In the genomic region with DNA sequence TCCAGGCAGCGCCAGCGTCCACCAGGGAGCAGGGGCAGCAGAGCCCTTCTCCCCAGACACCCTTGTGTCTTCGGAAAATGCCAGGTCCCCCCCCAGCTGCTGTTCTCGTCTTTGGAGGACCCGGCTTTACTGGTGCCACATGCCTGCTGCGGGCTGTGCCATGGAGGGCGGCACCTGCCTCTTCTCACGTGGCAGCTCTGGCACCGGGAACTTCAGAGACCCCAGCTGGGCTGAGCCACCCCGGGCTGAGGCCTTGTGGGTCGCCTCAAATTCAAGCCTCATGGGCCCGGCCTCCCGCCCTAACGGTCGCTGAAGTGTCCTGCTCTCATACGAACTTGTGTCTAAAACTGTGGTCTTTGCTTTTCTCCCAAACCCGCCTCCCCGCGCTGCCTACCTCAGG, we compare ENCODE assay signal across 19 cellular contexts. TPM values are rescaled to one million over a fixed set of nuclear protein-coding genes. Genes with fewer than 3 reads are reported as not detected.
DNase-seq lines count a peak whose midpoint lies in the region; ATAC-seq and TF ChIP-seq lines count a peak whose summit lies in the region.
"Had no signal": no experiment of that assay in that cellular context is flagged by ENCODE, and none has a peak within 500 bp of the region (broad histone marks: within the 10 kb centered on the region; RNA-seq: fewer than 3 reads in every experiment).

No MANE protein-coding gene starts in this region.

- no peaks in the 10 kb centered on the region for H3K36me3 ChIP-seq in KOPT-K1 (ENCODE audit: insufficient read depth, low read length)
- no peaks in the 10 kb centered on the region for H3K36me3 ChIP-seq in colonic mucosa
- no peaks in the 10 kb centered on the region for H3K36me3 ChIP-seq in mesendoderm (ENCODE audit: control insufficient read depth, insufficient read depth, low read length)
- H3K36me3 ChIP-seq: heart left ventricle, suprapubic skin had no signal

- no peak overlapping the region for H2BK15ac ChIP-seq in mesendoderm (replicated peaks; ENCODE audit: low read depth)

- H3K36me3 Mint-ChIP-seq in activated naive CD4-positive, alpha-beta T cell treated with anti-CD3 and anti-CD28 coated beads, Interleukin-2, amount 50 U/mL, for 24 hours = no peaks in the 10 kb centered on the region
- no peaks in the 10 kb centered on the region for H3K36me3 Mint-ChIP-seq in stimulated activated memory B cell treated with anti-CD40 and anti-IgM and Interleukin-4, amounts not matched to agents 10 μg/mL and 1 μg/mL and 100 μg/mL, for 72 hours
- no peaks in the 10 kb centered on the region for H3K36me3 Mint-ChIP-seq in endothelial cell (ENCODE audit: low read depth, unreplicated experiment)

- ATAC-seq in stimulated activated memory B cell treated with anti-CD40 and anti-IgM and Interleukin-4, amounts not matched to agents 10 μg/mL and 1 μg/mL and 100 μg/mL, for 72 hours = no peak
- ATAC-seq in GM19328 (IDR thresholded peaks at IDR 0.05; ENCODE audit: unreplicated experiment) = no peak
- ATAC-seq: GM12878, heart left ventricle, left cardiac atrium had no signal

- H3K9ac ChIP-seq in colonic mucosa (ENCODE audit: low read depth in 2 of 2, low read length in 2 of 2) (peak overlapping the region; percentile 52 to 85), mesendoderm (ENCODE audit: low read length) (no peak overlapping the region)

- no peaks in the 10 kb centered on the region for H3K79me2 ChIP-seq in mesendoderm (ENCODE audit: control insufficient read depth, insufficient read depth, low read length)

- peaks cover 11% of the 10 kb centered on the region for H3K4me1 Mint-ChIP-seq in activated naive CD4-positive, alpha-beta T cell treated with anti-CD3 and anti-CD28 coated beads, Interleukin-2, amount 50 U/mL, for 24 hours
- peaks cover 64% of the 10 kb centered on the region for H3K4me1 Mint-ChIP-seq in stimulated activated memory B cell treated with anti-CD40 and anti-IgM and Interleukin-4, amounts not matched to agents 10 μg/mL and 1 μg/mL and 100 μg/mL, for 72 hours
- H3K4me1 Mint-ChIP-seq in endothelial cell (ENCODE audit: unreplicated experiment) = no peaks in the 10 kb centered on the region

- H3K56ac ChIP-seq in mesendoderm (ENCODE audit: low read length) = no peak overlapping the region

- no peak overlapping the region for H3K18ac ChIP-seq in mesendoderm (ENCODE audit: low read length)

- H3K4me3 ChIP-seq in colonic mucosa (no peak overlapping the region), mesendoderm (ENCODE audit: low read length) (no peak overlapping the region)
- H3K4me3 ChIP-seq: GM12878, heart left ventricle, suprapubic skin had no signal

- no peaks in the 10 kb centered on the region for H3K27me3 Mint-ChIP-seq in activated naive CD4-positive, alpha-beta T cell treated with anti-CD3 and anti-CD28 coated beads, Interleukin-2, amount 50 U/mL, for 24 hours
- H3K27me3 Mint-ChIP-seq in stimulated activated memory B cell treated with anti-CD40 and anti-IgM and Interleukin-4, amounts not matched to agents 10 μg/mL and 1 μg/mL and 100 μg/mL, for 72 hours = no peaks in the 10 kb centered on the region
- H3K27me3 Mint-ChIP-seq in endothelial cell (ENCODE audit: unreplicated experiment) = peaks cover 4% of the 10 kb centered on the region

- H3K4me2 ChIP-seq in mesendoderm (ENCODE audit: low read length) = no peak overlapping the region

- no peak for DNase-seq in activated naive CD4-positive, alpha-beta T cell treated with anti-CD3 and anti-CD28 coated beads, Interleukin-2, amount 50 U/mL, for 16 hours
- peak; percentile 36 for DNase-seq in colonic mucosa
- no peak for DNase-seq in endothelial cell (ENCODE audit: low spot score)
- DNase-seq in mesendoderm = no peak
- DNase-seq: DMS79 treated with DMSO at 0.1 percent for 48 hours, heart left ventricle, left cardiac atrium, NCI-H1092, NCI-H1930, nephron progenitor cell had no signal

- peak overlapping the region; percentile 51 for H3K27ac Mint-ChIP-seq in activated naive CD4-positive, alpha-beta T cell treated with anti-CD3 and anti-CD28 coated beads, Interleukin-2, amount 50 U/mL, for 24 hours
- H3K27ac Mint-ChIP-seq in stimulated activated memory B cell treated with anti-CD40 and anti-IgM and Interleukin-4, amounts not matched to agents 10 μg/mL and 1 μg/mL and 100 μg/mL, for 72 hours = peak overlapping the region; percentile 83
- H3K27ac Mint-ChIP-seq in endothelial cell (ENCODE audit: unreplicated experiment) = no peak overlapping the region
- H3K27ac Mint-ChIP-seq: nephron progenitor cell had no signal

- no peak overlapping the region for H3K23ac ChIP-seq in mesendoderm (ENCODE audit: low read length)

- peaks cover 11% of the 10 kb centered on the region for H3K4me1 ChIP-seq in colonic mucosa
- no peaks in the 10 kb centered on the region for H3K4me1 ChIP-seq in mesendoderm (ENCODE audit: control insufficient read depth, low read depth, low read length)

- H2AK5ac ChIP-seq in mesendoderm (ENCODE audit: low read length) = no peak overlapping the region

- H3K4ac ChIP-seq in mesendoderm (ENCODE audit: low read depth, low read length) = no peak overlapping the region

- no peaks in the 10 kb centered on the region for H3K9me3 Mint-ChIP-seq in activated naive CD4-positive, alpha-beta T cell treated with anti-CD3 and anti-CD28 coated beads, Interleukin-2, amount 50 U/mL, for 24 hours
- H3K9me3 Mint-ChIP-seq in stimulated activated memory B cell treated with anti-CD40 and anti-IgM and Interleukin-4, amounts not matched to agents 10 μg/mL and 1 μg/mL and 100 μg/mL, for 72 hours = no peaks in the 10 kb centered on the region
- H3K9me3 Mint-ChIP-seq in endothelial cell (ENCODE audit: unreplicated experiment) = no peaks in the 10 kb centered on the region
- H3K9me3 Mint-ChIP-seq: nephron progenitor cell had no signal

- H2BK120ac ChIP-seq in mesendoderm (ENCODE audit: low read depth, low read length) = no peak overlapping the region

- no peaks in the 10 kb centered on the region for H3K79me1 ChIP-seq in mesendoderm (ENCODE audit: low read length)

- H3K27ac ChIP-seq in KOPT-K1 (ENCODE audit: low read depth, low read length, poor library complexity, severe bottlenecking) = peak overlapping the region; percentile 99
- H3K27ac ChIP-seq in colonic mucosa = peak overlapping the region; percentile 96
- no peak overlapping the region for H3K27ac ChIP-seq in mesendoderm (ENCODE audit: low read depth, low read length)
- H3K27ac ChIP-seq: epithelial cell of prostate, heart left ventricle, suprapubic skin had no signal

- H4K8ac ChIP-seq in mesendoderm (ENCODE audit: low read depth, low read length) = no peak overlapping the region

- no CpG with 5 or more reads among the region's 19 CpGs for WGBS in mesendoderm (ENCODE audit: extremely low coverage, insufficient coverage, low lambda C conversion rate)

- H3K9me3 ChIP-seq in KOPT-K1 (ENCODE audit: insufficient read depth, low read length, poor library complexity, severe bottlenecking) (no peaks in the 10 kb centered on the region), colonic mucosa (no peaks in the 10 kb centered on the region)
- H3K9me3 ChIP-seq: heart left ventricle, suprapubic skin had no signal

- H3K27me3 ChIP-seq in colonic mucosa (no peaks in the 10 kb centered on the region), mesendoderm (ENCODE audit: insufficient read depth, low read length, poor library complexity) (no peaks in the 10 kb centered on the region)

- TF ChIP-seq CTCF in colonic mucosa (IDR thresholded peaks at IDR 0.05) (no peak), endothelial cell (IDR thresholded peaks at IDR 0.05; ENCODE audit: unreplicated experiment) (no peak)

- intact Hi-C loops in colonic mucosa (cut with DNase I) = no loop called here

- H2BK5ac ChIP-seq in mesendoderm (ENCODE audit: low read length) = no peak overlapping the region

- no peak overlapping the region for H4K5ac ChIP-seq in mesendoderm (ENCODE audit: low read length)

- no peak overlapping the region for H3K4me3 Mint-ChIP-seq in activated naive CD4-positive, alpha-beta T cell treated with anti-CD3 and anti-CD28 coated beads, Interleukin-2, amount 50 U/mL, for 24 hours
- H3K4me3 Mint-ChIP-seq in stimulated activated memory B cell treated with anti-CD40 and anti-IgM and Interleukin-4, amounts not matched to agents 10 μg/mL and 1 μg/mL and 100 μg/mL, for 72 hours = no peak overlapping the region
- no peak overlapping the region for H3K4me3 Mint-ChIP-seq in endothelial cell (ENCODE audit: unreplicated experiment)
- H3K4me3 Mint-ChIP-seq: nephron progenitor cell had no signal

RNA-seq across cellular contexts. Expression of gene C1orf159, which starts 27.0 kb away (rescaled TPM):
- total RNA-seq in colonic mucosa (10 to 100 TPM; 18.9 to 36.0 TPM), endothelial cell (ENCODE audit: unreplicated experiment) (16.6 TPM)
- 7.0 TPM for polyA plus RNA-seq in mesendoderm (2013, experiment 1 of 2)
- polyA plus RNA-seq in mesendoderm (2013, experiment 2 of 2) = 6.8 TPM

RNA-seq across cellular contexts. Expression of gene TTLL10, which starts 30.8 kb away (rescaled TPM):
- total RNA-seq in colonic mucosa (1 to 10 TPM in 1 of 2 donors, under 1 TPM in 1; 0.64 to 2.3 TPM), endothelial cell (ENCODE audit: unreplicated experiment) (not detected)
- 0.27 TPM for polyA plus RNA-seq in mesendoderm (2013, experiment 1 of 2)
- 0.20 TPM for polyA plus RNA-seq in mesendoderm (2013, experiment 2 of 2)
- total RNA-seq: fibroblast of villous mesenchyme, GM12878, left cardiac atrium, OCI-LY7, suprapubic skin had no signal
- polyA plus RNA-seq: GM12878 had no signal
